ENCODE assay signal across 14 cellular contexts in the genomic region with DNA sequence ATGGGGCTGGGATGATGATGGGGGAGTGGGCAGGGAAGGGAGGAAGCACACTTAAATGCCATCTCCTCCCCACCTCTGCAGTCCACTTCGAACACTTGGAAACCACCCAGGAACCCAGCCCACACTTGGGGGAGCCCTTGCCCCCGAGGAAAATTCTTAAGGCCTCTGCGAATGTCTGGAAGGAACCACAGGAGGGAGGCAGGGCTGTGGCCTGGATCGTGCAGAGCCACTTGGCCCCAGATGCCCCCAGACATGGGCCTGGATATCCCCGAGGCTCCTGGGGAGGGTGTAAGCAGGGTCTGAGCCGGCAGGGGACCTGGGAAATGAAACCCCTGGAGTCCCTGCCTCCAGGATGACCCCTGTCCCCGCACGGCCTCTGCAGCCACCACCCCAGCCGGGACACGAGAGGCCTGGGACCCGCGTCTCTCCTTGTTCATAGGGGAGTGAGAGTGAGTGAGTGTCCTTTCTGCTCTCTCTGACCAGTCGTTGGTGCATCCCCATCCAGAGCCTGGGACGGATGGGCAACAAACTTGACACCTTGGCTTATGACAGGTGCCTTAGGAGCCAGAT. TPM values are rescaled to one million over a fixed set of nuclear protein-coding genes. Genes with fewer than 3 reads are reported as not detected.
A peak's percentile ranks its signal among the peaks of the same experiment; 100 is the strongest.
DNase-seq lines count a peak whose midpoint lies in the region; ATAC-seq and TF ChIP-seq lines count a peak whose summit lies in the region.
"Had no signal": no experiment of that assay in that cellular context is flagged by ENCODE, and none has a peak within 500 bp of the region (broad histone marks: within the 10 kb centered on the region; RNA-seq: fewer than 3 reads in every experiment).

No MANE protein-coding gene starts in this region.

- H3K4me3 Mint-ChIP-seq in CD4-positive, alpha-beta T cell = no peak overlapping the region
- H3K4me3 Mint-ChIP-seq in activated CD4-positive, alpha-beta memory T cell treated with anti-CD3 and anti-CD28 coated beads for 36 hours = no peak overlapping the region

- TF ChIP-seq CTCF in CD4-positive, alpha-beta T cell (IDR thresholded peaks at IDR 0.05) = no peak
- no peak for TF ChIP-seq CTCF in PC-3 (conservative IDR thresholded peaks at IDR 0.05; ENCODE audit: low read depth, low read length)

- no peaks in the 10 kb centered on the region for H3K27me3 Mint-ChIP-seq in CD4-positive, alpha-beta T cell
- no peaks in the 10 kb centered on the region for H3K27me3 Mint-ChIP-seq in activated CD4-positive, alpha-beta memory T cell treated with anti-CD3 and anti-CD28 coated beads for 36 hours

- peaks cover 41% of the 10 kb centered on the region for H3K4me1 ChIP-seq in PC-3 (ENCODE audit: insufficient read depth, low read length)
- H3K4me1 ChIP-seq in skeletal muscle tissue (ENCODE audit: control insufficient read depth in 3 of 3, insufficient read depth in 3 of 3, low read length in 3 of 3) = peaks cover 91 to 100% (median 98%) of the 10 kb centered on the region in 3 donors
- H3K4me1 ChIP-seq: HAP-1 had no signal

- no peak overlapping the region for H3K9ac ChIP-seq in PC-3 (ENCODE audit: low read length)
- peak overlapping the region in 2 of 3 donors; percentile 53 to 60 for H3K9ac ChIP-seq in skeletal muscle tissue (ENCODE audit: low read depth in 1 of 3, low read length in 3 of 3)

- no peaks in the 10 kb centered on the region for H3K9me3 Mint-ChIP-seq in CD4-positive, alpha-beta T cell
- H3K9me3 Mint-ChIP-seq in activated CD4-positive, alpha-beta memory T cell treated with anti-CD3 and anti-CD28 coated beads for 36 hours = no peaks in the 10 kb centered on the region

- H3K36me3 Mint-ChIP-seq in CD4-positive, alpha-beta T cell (ENCODE audit: low read depth) = peaks cover 13% of the 10 kb centered on the region
- peaks cover 8% of the 10 kb centered on the region for H3K36me3 Mint-ChIP-seq in activated CD4-positive, alpha-beta memory T cell treated with anti-CD3 and anti-CD28 coated beads for 36 hours

- no peak overlapping the region for H3K4me2 ChIP-seq in PC-3 (ENCODE audit: low read length)

- no TSS peak for BruUV-seq in PC-3 (replicated peaks; lab: Mats Ljungman, UMichigan)

- H3K9me3 ChIP-seq in CD4-positive, alpha-beta T cell (ENCODE audit: control insufficient read depth, low read length) = no peaks in the 10 kb centered on the region
- H3K9me3 ChIP-seq in PC-3 (ENCODE audit: low read length) (no peaks in the 10 kb centered on the region), skeletal muscle tissue (ENCODE audit: control insufficient read depth in 3 of 3, low read length in 3 of 3) (no peaks in the 10 kb centered on the region)
- H3K9me3 ChIP-seq: HAP-1, testis had no signal

- no peaks in the 10 kb centered on the region for H3K79me2 ChIP-seq in PC-3 (ENCODE audit: low read length)

- H2AFZ ChIP-seq in PC-3 (ENCODE audit: low read length) = no peak overlapping the region

- H3K4me3 ChIP-seq in PC-3 (ENCODE audit: low read length) (no peak overlapping the region), skeletal muscle tissue (ENCODE audit: low read length in 3 of 3) (no peak overlapping the region)
- H3K4me3 ChIP-seq: HAP-1, testis had no signal

- no peak for DNase-seq in CD4-positive, alpha-beta T cell
- no peak for DNase-seq in PC-3
- peak; percentile 34 for DNase-seq in fibroblast of gingiva (ENCODE audit: low read depth)
- DNase-seq in medulla oblongata (ENCODE audit: extremely low spot score) = no peak
- no peak for DNase-seq in stimulated activated naive CD4-positive, alpha-beta T cell treated with Interleukin-2 at 50 U/mL for 16 hours (lab: John Stamatoyannopoulos, UW)
- DNase-seq in activated CD4-positive, alpha-beta T cell treated with anti-CD3 and anti-CD28 coated beads, Interleukin-2, amount 50 U/mL, for 48 hours = no peak
- DNase-seq in activated CD4-positive, alpha-beta memory T cell treated with anti-CD3 and anti-CD28 coated beads for 36 hours = no peak
- DNase-seq: midbrain; NCI-H1092; stimulated activated CD4-positive, alpha-beta T cell treated with anti-CD3 and anti-CD28 coated beads, Interleukin-15, amount 100 ng/mL, for 24 hours; testis had no signal

- H3F3A ChIP-seq in PC-3 (ENCODE audit: low read length, unreplicated experiment) = no peaks in the 10 kb centered on the region

- no peaks in the 10 kb centered on the region for H3K36me3 ChIP-seq in PC-3 (ENCODE audit: low read depth, low read length)
- no peaks in the 10 kb centered on the region for H3K36me3 ChIP-seq in skeletal muscle tissue (ENCODE audit: control insufficient read depth in 3 of 3, insufficient read depth in 3 of 3, low read length in 3 of 3)
- H3K36me3 ChIP-seq: HAP-1 had no signal

- peak overlapping the region; percentile 87 for H3K27ac Mint-ChIP-seq in CD4-positive, alpha-beta T cell
- H3K27ac Mint-ChIP-seq in activated CD4-positive, alpha-beta memory T cell treated with anti-CD3 and anti-CD28 coated beads for 36 hours = no peak overlapping the region

- no peak overlapping the region for H3K27ac ChIP-seq in CD4-positive, alpha-beta T cell (ENCODE audit: low read depth, low read length)
- H3K27ac ChIP-seq in PC-3 (ENCODE audit: low read length) (peak overlapping the region; percentile 49), skeletal muscle tissue (ENCODE audit: low read depth, low read length) (no peak overlapping the region)
- H3K27ac ChIP-seq: testis had no signal

- POLR2A ChIA-PET in CD4-positive, alpha-beta T cell (lab: Charles Lee) = interaction anchor here (1.3 kb wide), 1 partner anchor 40 kb away, joined by 6 read pairs; no protein-coding TSS in a partner anchor
- POLR2A ChIA-PET in PC-3 (lab: Charles Lee; ENCODE audit: unreplicated experiment) = no interaction called here
- POLR2A ChIA-PET in activated CD4-positive, alpha-beta memory T cell treated with anti-CD3 and anti-CD28 coated beads for 36 hours (lab: Charles Lee) = no interaction called here

- no peak for ATAC-seq in CD4-positive, alpha-beta T cell (ENCODE audit: poor library complexity)
- no peak for ATAC-seq in PC-3

- no peaks in the 10 kb centered on the region for H4K20me1 ChIP-seq in PC-3 (ENCODE audit: low read length)

- intact Hi-C loops in CD4-positive, alpha-beta T cell (cut with DNase I, micrococcal nuclease) = loop anchor here in 1 of 2 experiments (5.0 kb wide), 1 partner anchor 40 kb away; no protein-coding TSS in a partner anchor
- intact Hi-C loops in PC-3 (cut with micrococcal nuclease) = loop anchor here (10.0 kb wide), 1 partner anchor 77 kb away; no protein-coding TSS in a partner anchor
- intact Hi-C loops in activated CD4-positive, alpha-beta memory T cell treated with anti-CD3 and anti-CD28 coated beads for 36 hours (cut with micrococcal nuclease) = no loop called here

- peaks cover 35% of the 10 kb centered on the region for H3K4me1 Mint-ChIP-seq in CD4-positive, alpha-beta T cell (ENCODE audit: low read depth)
- no peaks in the 10 kb centered on the region for H3K4me1 Mint-ChIP-seq in activated CD4-positive, alpha-beta memory T cell treated with anti-CD3 and anti-CD28 coated beads for 36 hours (ENCODE audit: low read depth)

- no peaks in the 10 kb centered on the region for H3K27me3 ChIP-seq in CD4-positive, alpha-beta T cell (ENCODE audit: control insufficient read depth, insufficient read depth, low read length)
- H3K27me3 ChIP-seq in PC-3 (ENCODE audit: low read length) (no peaks in the 10 kb centered on the region), skeletal muscle tissue (ENCODE audit: control insufficient read depth in 3 of 3, insufficient read depth in 3 of 3, low read length in 3 of 3) (no peaks in the 10 kb centered on the region)
- H3K27me3 ChIP-seq: testis had no signal

- CTCF ChIA-PET in CD4-positive, alpha-beta T cell (lab: Charles Lee) = no interaction called here
- CTCF ChIA-PET in PC-3 (lab: Charles Lee) = no interaction called here
- CTCF ChIA-PET in activated CD4-positive, alpha-beta memory T cell treated with anti-CD3 and anti-CD28 coated beads for 36 hours (lab: Charles Lee) = no interaction called here

- H3K9me2 ChIP-seq in PC-3 (replicated peaks; ENCODE audit: low read length) = no peaks in the 10 kb centered on the region

RNA-seq across cellular contexts. Expression of gene MTSS2, which starts 11.8 kb away (rescaled TPM):
- 10 to 100 TPM; 15.4 to 16.4 TPM for total RNA-seq in CD4-positive, alpha-beta T cell
- total RNA-seq in PC-3 (2014; rRNA removed) (18.7 and 39.2 TPM in 2 replicates), skeletal muscle tissue (18.8 TPM)
- 1 to 10 TPM in 1 of 2 experiments, under 1 TPM in 1; 0.29 to 1.1 TPM for total RNA-seq in activated CD4-positive, alpha-beta memory T cell treated with anti-CD3 and anti-CD28 coated beads for 36 hours

RNA-seq across cellular contexts. Expression of gene IL34, which starts 51.3 kb away (rescaled TPM):
- total RNA-seq in CD4-positive, alpha-beta T cell = under 1 TPM; 0.84 to 0.88 TPM
- total RNA-seq in PC-3 (2014; rRNA removed) (not detected in 2 replicates), skeletal muscle tissue (6.8 TPM)
- total RNA-seq in activated CD4-positive, alpha-beta memory T cell treated with anti-CD3 and anti-CD28 coated beads for 36 hours = not detected
- total RNA-seq: OCI-LY7 had no signal
